In the genomic region with DNA sequence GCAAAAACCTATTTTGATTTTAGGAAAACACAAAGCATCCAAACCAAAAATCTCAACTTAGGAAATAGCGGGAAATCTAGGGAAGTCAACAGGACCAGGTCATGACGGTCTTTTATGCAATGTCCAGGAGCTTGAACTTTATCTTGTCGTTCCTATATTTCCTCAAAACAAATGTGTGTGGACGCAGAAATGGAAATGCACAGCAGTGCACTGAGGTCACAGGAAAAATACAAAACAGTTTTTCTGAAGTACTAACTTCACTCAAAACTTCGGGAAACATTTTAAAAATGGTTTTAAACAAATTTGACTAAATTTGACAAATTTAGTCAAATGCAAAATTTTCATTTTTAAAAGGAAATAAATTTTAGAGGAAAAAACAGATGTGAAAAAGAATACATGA, we compare ENCODE assay signal across 40 cellular contexts. TPM values are rescaled to one million over a fixed set of nuclear protein-coding genes. Genes with fewer than 3 reads are reported as not detected.
"Had no signal": no experiment of that assay in that cellular context is flagged by ENCODE, and none has a peak within 500 bp of the region (broad histone marks: within the 10 kb centered on the region; RNA-seq: fewer than 3 reads in every experiment).

No MANE protein-coding gene starts in this region.

- DNase-seq: Karpas-422, Kasumi-1, MG63, MM.1S, MV-4-11, NCI-H1048, NCI-H1092, NCI-H1092 treated with DMSO at 0.1 percent for 48 hours, NCI-H1105, NCI-H1105 treated with DMSO at 0.1 percent for 48 hours, NCI-H1417, NCI-H1417 treated with DMSO at 0.1 percent for 48 hours, NCI-H1436, NCI-H1436 treated with DMSO at 0.1 percent for 48 hours, NCI-H146, NCI-H1694, NCI-H1694 treated with DMSO at 0.1 percent for 48 hours, NCI-H187, NCI-H187 treated with DMSO at 0.1 percent for 48 hours, NCI-H1930, NCI-H2029, NCI-H2029 treated with DMSO at 0.1 percent for 48 hours, NCI-H2081, NCI-H2081 treated with DMSO at 0.1 percent for 48 hours, NCI-H2107, NCI-H2171, NCI-H2171 treated with DMSO at 0.1 percent for 48 hours, NCI-H2227 treated with DMSO at 0.1 percent for 48 hours, NCI-H226, NCI-H345, NCI-H446, NCI-H446 treated with DMSO at 0.1 percent for 48 hours, NCI-H510A, NCI-H510A treated with DMSO at 0.1 percent for 48 hours, NCI-H524, NCI-H524 treated with DMSO at 0.1 percent for 48 hours had no signal

- H3K36me3 ChIP-seq: MG63 had no signal

- H3K27me3 ChIP-seq: MG63 had no signal

- H3K9me3 ChIP-seq: MG63 had no signal

- H3K4me3 ChIP-seq: MG63 had no signal

RNA-seq across cellular contexts. Expression of a gene that starts 5.5 kb away (rescaled TPM):
- total RNA-seq: LHCN-M2, M059J, MCF 10A, NCI-H460 had no signal
